Comparison of ENCODE assay signal across 16 cellular contexts in genomic region chr14:71726639-71727085, GRCh38.
A peak's percentile ranks its signal among the peaks of the same experiment; 100 is the strongest.
DNase-seq lines count a peak whose midpoint lies in the region; TF ChIP-seq lines count a peak whose summit lies in the region.
"Had no signal": no experiment of that assay in that cellular context is flagged by ENCODE, and none has a peak within 500 bp of the region (broad histone marks: within the 10 kb centered on the region; RNA-seq: fewer than 3 reads in every experiment).

No MANE protein-coding gene starts in this region.

- no peak overlapping the region for H3K56ac ChIP-seq in H9 (ENCODE audit: insufficient read length, low read depth, low read length)

- no peak overlapping the region for H4K8ac ChIP-seq in H9 (replicated peaks; ENCODE audit: insufficient read length, low read depth, low read length)

- no peak overlapping the region for H2AK5ac ChIP-seq in H9 (ENCODE audit: insufficient read length, low read length)

- H3K79me2 ChIP-seq in fibroblast of lung (ENCODE audit: control insufficient read depth, insufficient read depth, low read length): no peaks in the 10 kb centered on the region
- H3K79me2 ChIP-seq in H9 (ENCODE audit: insufficient read depth, low read length): no peaks in the 10 kb centered on the region; the same call in 1 of the 2 replicates

- no CpG with 5 or more reads among the region's 3 CpGs for WGBS in H9 (ENCODE audit: extremely low coverage, insufficient read length, low lambda C conversion rate)

- no peak overlapping the region for H3K14ac ChIP-seq in H9 (ENCODE audit: insufficient read depth, low read length)

- H3K27me3 ChIP-seq in SJSA1 (replicated peaks) (no peaks in the 10 kb centered on the region), fibroblast of lung (ENCODE audit: control insufficient read depth, insufficient read depth, low read length) (no peaks in the 10 kb centered on the region), H9 (ENCODE audit: insufficient read depth, low read length) (no peaks in the 10 kb centered on the region)

- H3K4me3 Mint-ChIP-seq in osteocyte (ENCODE audit: unreplicated experiment): no peak overlapping the region
- no peak overlapping the region for H3K4me3 Mint-ChIP-seq in H9
- no peak overlapping the region for H3K4me3 Mint-ChIP-seq in CD14-positive monocyte
- H3K4me3 Mint-ChIP-seq: activated naive CD8-positive, alpha-beta T cell; central memory CD8-positive, alpha-beta T cell; nephron progenitor cell had no signal

- no peak overlapping the region for H2BK12ac ChIP-seq in H9 (ENCODE audit: insufficient read length, low read depth, low read length)

- TF ChIP-seq CTCF in fibroblast of lung (conservative IDR thresholded peaks at IDR 0.05 in 1 of 2, IDR thresholded peaks at IDR 0.05 in 1 of 2; ENCODE audit: low read depth in 1 of 2, low read length in 2 of 2) (no peak), osteocyte (IDR thresholded peaks at IDR 0.05) (no peak), H9 (conservative IDR thresholded peaks at IDR 0.05) (no peak), CD14-positive monocyte (IDR thresholded peaks at IDR 0.05) (no peak)

- H3K79me1 ChIP-seq in H9 (ENCODE audit: insufficient read depth, low read depth, low read length, poor library complexity, severe bottlenecking): no peaks in the 10 kb centered on the region

- DNase-seq in DMS79 (lab: John Stamatoyannopoulos, UW) (peak; percentile 77), SJSA1 (ENCODE audit: low read depth in 1 of 2, low spot score in 2 of 2) (no peak), fibroblast of lung (ENCODE audit: low read depth in 2 of 2) (peak in 1 of 2 donors; percentile 42), osteocyte (ENCODE audit: extremely low spot score, unreplicated experiment) (no peak), H9 (no peak), DMS 273 (lab: John Stamatoyannopoulos, UW; ENCODE audit: unreplicated experiment) (no peak), CD14-positive monocyte (ENCODE audit: low spot score) (no peak), cerebellum (ENCODE audit: low spot score) (no peak)
- DNase-seq: activated CD4-positive, alpha-beta T cell treated with anti-CD3 and anti-CD28 coated beads, Interleukin-2, amount 50 U/mL, for 4 hours; activated T-cell treated with anti-CD3 and anti-CD28 coated beads, Interleukin-2, amount 50 U/mL, for 48 hours; GDM1; NCI-H1694 treated with DMSO at 0.1 percent for 48 hours; NCI-H524; nephron progenitor cell had no signal

- no peak overlapping the region for H2BK120ac ChIP-seq in H9 (ENCODE audit: low read depth, low read length, poor library complexity, severe bottlenecking)

- H3K36me3 ChIP-seq in SJSA1 (peaks cover 31% of the 10 kb centered on the region), fibroblast of lung (ENCODE audit: control insufficient read depth, insufficient read depth, low read length) (peaks cover 5% of the 10 kb centered on the region)

- H3K4me3 ChIP-seq in SJSA1: no peak overlapping the region
- H3K4me3 ChIP-seq in fibroblast of lung (replicated peaks in 1 of 4; ENCODE audit: control extremely low read depth in 1 of 4, insufficient read depth in 1 of 4, low read depth in 3 of 4, low read length in 4 of 4): no peak overlapping the region

- no peak overlapping the region for H3T11ph ChIP-seq in H9 (ENCODE audit: low read length)

- no peaks in the 10 kb centered on the region for H3K27me3 Mint-ChIP-seq in osteocyte (ENCODE audit: unreplicated experiment)
- H3K27me3 Mint-ChIP-seq in H9 (ENCODE audit: low read depth): no peaks in the 10 kb centered on the region; the same call in 1 of the 2 replicates
- no peaks in the 10 kb centered on the region for H3K27me3 Mint-ChIP-seq in CD14-positive monocyte (ENCODE audit: low read depth in 3 of 3)
- H3K27me3 Mint-ChIP-seq: activated naive CD8-positive, alpha-beta T cell; central memory CD8-positive, alpha-beta T cell had no signal

- H3K9me3 Mint-ChIP-seq in osteocyte (ENCODE audit: unreplicated experiment): no peaks in the 10 kb centered on the region
- H3K9me3 Mint-ChIP-seq in H9: no peaks in the 10 kb centered on the region
- no peaks in the 10 kb centered on the region for H3K9me3 Mint-ChIP-seq in CD14-positive monocyte
- H3K9me3 Mint-ChIP-seq: central memory CD8-positive, alpha-beta T cell; nephron progenitor cell had no signal

- H4K5ac ChIP-seq in H9 (ENCODE audit: insufficient read length, low read depth, low read length): no peak overlapping the region

- H3K4me2 ChIP-seq in fibroblast of lung (ENCODE audit: extremely low read depth, insufficient read depth, low read length) (no peak overlapping the region), H9 (ENCODE audit: insufficient read depth, insufficient read length, low read length) (no peak overlapping the region)

- H3K4me1 ChIP-seq in SJSA1 (replicated peaks) (no peaks in the 10 kb centered on the region), fibroblast of lung (ENCODE audit: control insufficient read depth, extremely low read depth, insufficient read depth, low read length) (peaks cover 6% of the 10 kb centered on the region), H9 (ENCODE audit: insufficient read depth, low read length) (no peaks in the 10 kb centered on the region)

- no peak overlapping the region for H3K23ac ChIP-seq in H9 (ENCODE audit: insufficient read length, low read depth, low read length)

- peaks cover 23% of the 10 kb centered on the region for H3K4me1 Mint-ChIP-seq in osteocyte (ENCODE audit: unreplicated experiment)
- H3K4me1 Mint-ChIP-seq in H9: no peaks in the 10 kb centered on the region
- peaks cover 12% of the 10 kb centered on the region for H3K4me1 Mint-ChIP-seq in CD14-positive monocyte
- H3K4me1 Mint-ChIP-seq: central memory CD8-positive, alpha-beta T cell had no signal

- no peak overlapping the region for H2BK20ac ChIP-seq in H9 (ENCODE audit: low read depth, low read length, poor library complexity, severe bottlenecking)

- H3K36me3 Mint-ChIP-seq in osteocyte (ENCODE audit: unreplicated experiment) (peaks cover 44% of the 10 kb centered on the region), H9 (ENCODE audit: insufficient read depth in 1 of 3, low read depth in 3 of 3) (peaks cover 28 to 55% (median 49%) of the 10 kb centered on the region in 3 experiments), CD14-positive monocyte (peaks cover 86 to 88% of the 10 kb centered on the region in 2 donors)

- intact Hi-C loops in CD14-positive monocyte (cut with micrococcal nuclease): no loop called here

- no peak overlapping the region for H4K91ac ChIP-seq in H9 (ENCODE audit: insufficient read length, low read depth, low read length)

- H3K27ac ChIP-seq in SJSA1 (0 out of 2 replicates have a peak overlapping the region, but pooled peaks have one; percentile 5), fibroblast of lung (ENCODE audit: insufficient read depth, low read length) (peak overlapping the region; percentile 72), H9 (ENCODE audit: insufficient read length, low read depth, low read length) (no peak overlapping the region)

- no peak overlapping the region for H3K4ac ChIP-seq in H9 (ENCODE audit: low read depth, low read length)

- H3K18ac ChIP-seq in H9 (ENCODE audit: insufficient read length, low read depth, low read length): no peak overlapping the region

- H3K27ac Mint-ChIP-seq in osteocyte (ENCODE audit: unreplicated experiment) (peak overlapping the region; percentile 73), H9 (no peak overlapping the region), CD14-positive monocyte (peak overlapping the region in 1 of 7 donors; percentile 33)
- H3K27ac Mint-ChIP-seq: activated naive CD8-positive, alpha-beta T cell; nephron progenitor cell had no signal

- H2AFZ ChIP-seq in fibroblast of lung (ENCODE audit: low read length) (no peak overlapping the region), H9 (ENCODE audit: low read length) (no peak overlapping the region)

- no peaks in the 10 kb centered on the region for H3K9me3 ChIP-seq in SJSA1 (replicated peaks)
- H3K9me3 ChIP-seq in fibroblast of lung (ENCODE audit: control insufficient read depth, insufficient read depth, low read depth, low read length): no peaks in the 10 kb centered on the region
- H3K9me3 ChIP-seq in H9 (ENCODE audit: control insufficient read depth, low read depth, low read length): no peaks in the 10 kb centered on the region

- H4K20me1 ChIP-seq in fibroblast of lung (ENCODE audit: control insufficient read depth, extremely low read depth, insufficient read depth, low read length) (no peaks in the 10 kb centered on the region), H9 (ENCODE audit: control insufficient read depth, insufficient read depth, insufficient read length) (no peaks in the 10 kb centered on the region)

- H3K9ac ChIP-seq in fibroblast of lung (ENCODE audit: insufficient read depth, low read length) (no peak overlapping the region), H9 (ENCODE audit: extremely low read depth, insufficient read length, low read length) (no peak overlapping the region)

- H2BK5ac ChIP-seq in H9 (ENCODE audit: insufficient read length, low read length): no peak overlapping the region

- no peak overlapping the region for H2BK15ac ChIP-seq in H9 (ENCODE audit: low read depth, low read length)

- H3K23me2 ChIP-seq in H9 (ENCODE audit: insufficient read length, low read depth, low read length, poor library complexity, severe bottlenecking): no peaks in the 10 kb centered on the region
